Comparison of ENCODE assay signal across 15 cellular contexts in genomic region chr9:32161720-32162119, GRCh38.
A peak's percentile ranks its signal among the peaks of the same experiment; 100 is the strongest.
DNase-seq lines count a peak whose midpoint lies in the region; ATAC-seq, FAIRE-seq and TF ChIP-seq lines count a peak whose summit lies in the region.
"Had no signal": no experiment of that assay in that cellular context is flagged by ENCODE, and none has a peak within 500 bp of the region (broad histone marks: within the 10 kb centered on the region; RNA-seq: fewer than 3 reads in every experiment).

No MANE protein-coding gene starts in this region.

- TF ChIP-seq CTCF in GM20000 (IDR thresholded peaks at IDR 0.05; ENCODE audit: extremely low read depth, missing control alignments) (no peak), glutamatergic neuron (IDR thresholded peaks at IDR 0.05; ENCODE audit: partially characterized antibody, unreplicated experiment) (no peak), osteocyte (IDR thresholded peaks at IDR 0.05) (no peak)

- DNase-seq in GM18507 (ENCODE audit: extremely low spot score, insufficient read length, low read depth) (no peak), GM20000 (ENCODE audit: low spot score) (peak; percentile 35), glutamatergic neuron (no peak), osteocyte (ENCODE audit: extremely low spot score, unreplicated experiment) (no peak), hypothalamus (lab: John Stamatoyannopoulos, UW) (no peak)
- no peak for DNase-seq in activated T-cell treated with anti-CD3 and anti-CD28 coated beads, Interleukin-2, amount 50 U/mL, for 4 hours
- DNase-seq: activated CD8-positive, alpha-beta memory T cell treated with anti-CD3 and anti-CD28 coated beads, Interleukin-2, amount 50 U/mL, for 48 hours; aorta; left colon; NCI-H146; NK-92 treated with Interleukin-12 subunit alpha and Interleukin-12 subunit beta, amount 100 ng/mL, for 24 hours had no signal

- H3K9me3 Mint-ChIP-seq in glutamatergic neuron (ENCODE audit: unreplicated experiment), result peaks cover 2% of the 10 kb centered on the region
- H3K9me3 Mint-ChIP-seq in osteocyte (ENCODE audit: unreplicated experiment), result no peaks in the 10 kb centered on the region
- no peaks in the 10 kb centered on the region for H3K9me3 Mint-ChIP-seq in activated T-cell treated with anti-CD3 and anti-CD28 coated beads, Interleukin-2, amount 50 U/mL, for 4 hours

- H3K27ac Mint-ChIP-seq in glutamatergic neuron (ENCODE audit: unreplicated experiment), result no peak overlapping the region
- no peak overlapping the region for H3K27ac Mint-ChIP-seq in osteocyte (ENCODE audit: unreplicated experiment)
- H3K27ac Mint-ChIP-seq: B cell had no signal

- ATAC-seq in HG02884 (IDR thresholded peaks at IDR 0.05; ENCODE audit: unreplicated experiment) (peak; percentile 84), HG03575 (IDR thresholded peaks at IDR 0.05; ENCODE audit: extremely low read depth, insufficient number of reproducible peaks, low FRiP score, unreplicated experiment) (peak; percentile 75)
- ATAC-seq in activated T-cell treated with anti-CD3 and anti-CD28 coated beads, Interleukin-2, amount 50 U/mL, for 4 hours, result no peak
- ATAC-seq: left colon had no signal

- H3K4me3 Mint-ChIP-seq in glutamatergic neuron (ENCODE audit: unreplicated experiment) (no peak overlapping the region), osteocyte (ENCODE audit: unreplicated experiment) (no peak overlapping the region)
- no peak overlapping the region for H3K4me3 Mint-ChIP-seq in activated T-cell treated with anti-CD3 and anti-CD28 coated beads, Interleukin-2, amount 50 U/mL, for 4 hours
- H3K4me3 Mint-ChIP-seq: B cell, neural crest cell had no signal

- FAIRE-seq in GM18507 (lab: Jason Lieb, UNC), result peak; percentile 56

- no peaks in the 10 kb centered on the region for H3K36me3 Mint-ChIP-seq in glutamatergic neuron (ENCODE audit: unreplicated experiment)
- H3K36me3 Mint-ChIP-seq in osteocyte (ENCODE audit: unreplicated experiment), result no peaks in the 10 kb centered on the region
- H3K36me3 Mint-ChIP-seq in activated T-cell treated with anti-CD3 and anti-CD28 coated beads, Interleukin-2, amount 50 U/mL, for 4 hours (ENCODE audit: insufficient read depth), result no peaks in the 10 kb centered on the region

- no peaks in the 10 kb centered on the region for H3K27me3 Mint-ChIP-seq in glutamatergic neuron (ENCODE audit: unreplicated experiment)
- H3K27me3 Mint-ChIP-seq in osteocyte (ENCODE audit: unreplicated experiment), result no peaks in the 10 kb centered on the region
- no peaks in the 10 kb centered on the region for H3K27me3 Mint-ChIP-seq in activated T-cell treated with anti-CD3 and anti-CD28 coated beads, Interleukin-2, amount 50 U/mL, for 4 hours (ENCODE audit: low read depth)
- H3K27me3 Mint-ChIP-seq: B cell had no signal

- H3K4me1 Mint-ChIP-seq in glutamatergic neuron (ENCODE audit: low read depth, unreplicated experiment) (no peaks in the 10 kb centered on the region), osteocyte (ENCODE audit: unreplicated experiment) (no peaks in the 10 kb centered on the region)
- H3K4me1 Mint-ChIP-seq in activated T-cell treated with anti-CD3 and anti-CD28 coated beads, Interleukin-2, amount 50 U/mL, for 4 hours (ENCODE audit: low read depth), result no peaks in the 10 kb centered on the region
- H3K4me1 Mint-ChIP-seq: B cell, neural crest cell had no signal

Comparison
In these comparisons a context has a peak if more than half of its experiments do, and no peak if none do; other contexts are left out.
1. ATAC-seq: peak in HG02884 (single experiment) and HG03575 (single experiment); none in activated T-cell treated with anti-CD3 and anti-CD28 coated beads, Interleukin-2, amount 50 U/mL, for 4 hours (0 of 2).